ENCODE assay signal across 16 cellular contexts in genomic region chr1:32758795-32759430, GRCh38. TPM values are rescaled to one million over a fixed set of nuclear protein-coding genes. Genes with fewer than 3 reads are reported as not detected.
A peak's percentile ranks its signal among the peaks of the same experiment; 100 is the strongest.
DNase-seq lines count a peak whose midpoint lies in the region; ATAC-seq, FAIRE-seq and TF ChIP-seq lines count a peak whose summit lies in the region.
"Had no signal": no experiment of that assay in that cellular context is flagged by ENCODE, and none has a peak within 500 bp of the region (broad histone marks: within the 10 kb centered on the region; RNA-seq: fewer than 3 reads in every experiment).

No MANE protein-coding gene starts in this region.

- CTCF ChIA-PET in Caco-2 (lab: Charles Lee), result interaction anchor here (1.4 kb wide), 1 partner anchor 46 kb away, joined by 5 read pairs; no protein-coding TSS in a partner anchor

- no peak for TF ChIP-seq CTCF in Caco-2 (IDR thresholded peaks at IDR 0.05; ENCODE audit: insufficient read depth in 1 of 2, low read depth in 1 of 2, low read length in 1 of 2, severe bottlenecking in 1 of 2, unreplicated experiment in 1 of 2)
- TF ChIP-seq CTCF in VCaP (conservative IDR thresholded peaks at IDR 0.05), result no peak
- no peak for TF ChIP-seq CTCF in pancreas (IDR thresholded peaks at IDR 0.05)
- TF ChIP-seq CTCF in lower leg skin (IDR thresholded peaks at IDR 0.05), result no peak

- H3K27ac ChIP-seq in VCaP (peak overlapping the region; percentile 73), pancreas (peak overlapping the region; percentile 90 to 99 (median 97))
- H3K27ac ChIP-seq: SK-N-MC had no signal

- ATAC-seq in pancreas, result no peak
- ATAC-seq: sciatic nerve had no signal

- H3K36me3 ChIP-seq in Caco-2 (ENCODE audit: control insufficient read depth, insufficient read depth, low read length) (no peaks in the 10 kb centered on the region), iPS-15b (ENCODE audit: control insufficient read depth, insufficient read depth, low read length) (no peaks in the 10 kb centered on the region), pancreas (no peaks in the 10 kb centered on the region)

- H3K4me1 ChIP-seq in Caco-2, result peaks cover 62% of the 10 kb centered on the region
- peaks cover 46% of the 10 kb centered on the region for H3K4me1 ChIP-seq in iPS-15b (ENCODE audit: control insufficient read depth, insufficient read depth, low read length)
- H3K4me1 ChIP-seq in pancreas, result peaks cover 43 to 60% (median 47%) of the 10 kb centered on the region in 3 donors

- no TSS peak for BruUV-seq in Caco-2 (replicated peaks; lab: Mats Ljungman, UMichigan)

- H3K27me3 ChIP-seq in Caco-2 (replicated peaks; ENCODE audit: control insufficient read depth, insufficient read depth, low read length) (no peaks in the 10 kb centered on the region), iPS-15b (ENCODE audit: control insufficient read depth, insufficient read depth, low read length) (no peaks in the 10 kb centered on the region), pancreas (no peaks in the 10 kb centered on the region)

- no peak for FAIRE-seq in pancreas (lab: Jason Lieb, UNC)

- H3K4me3 ChIP-seq in Caco-2 (ENCODE audit: low read depth, low read length) (no peak overlapping the region), iPS-15b (ENCODE audit: low read depth, low read length) (peak overlapping the region; percentile 30), pancreas (peak overlapping the region in 2 of 4 donors; percentile 23 to 31), lower leg skin (ENCODE audit: low read depth, poor library complexity, severe bottlenecking) (no peak overlapping the region)
- H3K4me3 ChIP-seq: SK-N-MC had no signal

- peaks cover 51% of the 10 kb centered on the region for H3K36me3 Mint-ChIP-seq in Caco-2 (ENCODE audit: insufficient read depth, unreplicated experiment)

- peak overlapping the region; percentile 93 for H3K27ac Mint-ChIP-seq in Caco-2 (ENCODE audit: unreplicated experiment)

- no peaks in the 10 kb centered on the region for H3K27me3 Mint-ChIP-seq in Caco-2 (ENCODE audit: insufficient read depth, unreplicated experiment)

- peak overlapping the region; percentile 62 for H3K4me3 Mint-ChIP-seq in Caco-2 (ENCODE audit: unreplicated experiment)

- peak overlapping the region; percentile 48 for H3K9ac ChIP-seq in iPS-15b (ENCODE audit: low read depth, low read length)

- intact Hi-C loops in Caco-2 (cut with micrococcal nuclease; ENCODE audit: unreplicated experiment), result no loop called here
- intact Hi-C loops in pancreas (cut with DNase I), result no loop called here
- intact Hi-C loops in lower leg skin (cut with DNase I; ENCODE audit: low total_unique reads), result no loop called here

- WGBS in pancreas, 2 donors, result 13 to 29% methylated on average over 1 of the region's 1 CpG
- 35 to 57% methylated on average over 1 of the region's 1 CpG for WGBS in lower leg skin, 2 donors

- no peaks in the 10 kb centered on the region for H3K9me3 ChIP-seq in Caco-2
- H3K9me3 ChIP-seq in iPS-15b (ENCODE audit: control insufficient read depth, insufficient read depth, low read length), result no peaks in the 10 kb centered on the region
- H3K9me3 ChIP-seq in pancreas, result no peaks in the 10 kb centered on the region

- H3K9me3 Mint-ChIP-seq in Caco-2 (ENCODE audit: unreplicated experiment), result no peaks in the 10 kb centered on the region

- DNase-seq in Caco-2, result peak; percentile 16 to 50
- DNase-seq in pancreas, result no peak
- no peak for DNase-seq in activated CD4-positive, alpha-beta T cell treated with anti-CD3 and anti-CD28 coated beads for 1 hour
- DNase-seq in lower leg skin (ENCODE audit: low spot score in 2 of 2), result no peak
- DNase-seq in NCI-H774 (lab: John Stamatoyannopoulos, UW), result no peak
- no peak for DNase-seq in iPS-NIHi7 (ENCODE audit: extremely low spot score)
- DNase-seq: activated T-cell treated with anti-CD3 and anti-CD28 coated beads, Interleukin-2, amount 50 U/mL, for 1 hour; anterior cingulate cortex; DMS153; effector CD8-positive, alpha-beta T cell; NCI-H1048; NCI-H69 had no signal

- TF ChIP-seq POLR2A in lower leg skin (IDR thresholded peaks at IDR 0.05), result no peak

- POLR2A ChIA-PET in Caco-2 (lab: Charles Lee), result no interaction called here

- peaks cover 46% of the 10 kb centered on the region for H3K4me1 Mint-ChIP-seq in Caco-2 (ENCODE audit: low read depth, unreplicated experiment)

RNA-seq across cellular contexts. Expression of gene SYNC, which starts 56.3 kb away (rescaled TPM):
- total RNA-seq in Caco-2 (2022), result 0.20 TPM in 1 of 2 replicates, not detected in the other
- 1 to 10 TPM in 3 of 6 donors, under 1 TPM in 3; 0.28 to 1.3 (median 0.80) TPM for total RNA-seq in pancreas
- polyA plus RNA-seq in pancreas, result under 1 TPM; 0.52 to 0.91 TPM
- 10 to 100 TPM in 1 of 4 donors, 1 to 10 TPM in 3; 2.8 to 16.9 (median 5.8) TPM for total RNA-seq in lower leg skin

RNA-seq across cellular contexts. Expression of gene YARS1, which starts 58.2 kb away (rescaled TPM):
- 177 and 184 TPM in 2 replicates for total RNA-seq in Caco-2 (2022)
- 100 to 1,000 TPM in 1 of 6 donors, 10 to 100 TPM in 5; 32.9 to 135 (median 38.3) TPM for total RNA-seq in pancreas
- polyA plus RNA-seq in pancreas, result 10 to 100 TPM; 25.1 to 30.4 TPM
- 10 to 100 TPM; 24.8 to 40.0 (median 30.2) TPM for total RNA-seq in lower leg skin

RNA-seq across cellular contexts. Expression of gene S100PBP, which starts 58.5 kb away (rescaled TPM):
- total RNA-seq in Caco-2 (2022) (23.8 and 32.8 TPM in 2 replicates), pancreas (10 to 100 TPM in 3 of 6 donors, 1 to 10 TPM in 3; 7.6 to 20.2 (median 10.3) TPM), lower leg skin (10 to 100 TPM; 11.0 to 32.1 (median 18.2) TPM)
- 10 to 100 TPM; 12.4 to 13.5 TPM for polyA plus RNA-seq in pancreas

Comparison
In these comparisons a context has a peak if more than half of its experiments do, and no peak if none do; other contexts are left out.
1. DNase-seq: peak in Caco-2 (2 of 2); none in pancreas (0 of 6), activated CD4-positive, alpha-beta T cell treated with anti-CD3 and anti-CD28 coated beads for 1 hour (single experiment), lower leg skin (0 of 2), NCI-H774 (single experiment) and iPS-NIHi7 (single experiment).